In the genomic region with DNA sequence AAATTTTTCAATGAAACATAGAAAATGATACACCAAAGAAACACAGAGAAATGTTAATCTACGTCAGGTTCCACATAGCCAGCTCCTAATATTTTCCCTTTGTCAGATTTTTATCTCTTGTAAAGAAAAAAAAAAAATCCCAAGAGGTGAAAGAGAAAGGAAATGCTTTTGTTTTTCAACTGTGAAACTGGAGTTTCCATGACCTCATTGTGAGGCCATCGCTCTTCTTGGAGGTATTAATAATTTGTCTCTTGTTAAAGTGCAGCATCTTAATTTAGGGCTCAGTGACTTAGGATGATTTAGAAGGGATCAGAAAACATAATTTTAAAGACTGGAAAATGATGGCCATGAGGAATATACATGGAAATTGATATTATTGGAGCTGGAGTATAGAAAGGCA, we compare ENCODE assay signal across 1 cellular context.
TF ChIP-seq lines count a peak whose summit lies in the region.

No MANE protein-coding gene starts in this region.

TF ChIP-seq in K562, 482 proteins besides CTCF, POLR2A, EP300 and RAD21:
- TF ChIP-seq FOXJ2 (tag; IDR thresholded peaks at IDR 0.05) (peak; percentile 53; the same call in 1 of the 2 replicates), PRMT5 (CRISPR knock-in tag; IDR thresholded peaks at IDR 0.05) (no peak)
- TF ChIP-seq, protein P1, sequence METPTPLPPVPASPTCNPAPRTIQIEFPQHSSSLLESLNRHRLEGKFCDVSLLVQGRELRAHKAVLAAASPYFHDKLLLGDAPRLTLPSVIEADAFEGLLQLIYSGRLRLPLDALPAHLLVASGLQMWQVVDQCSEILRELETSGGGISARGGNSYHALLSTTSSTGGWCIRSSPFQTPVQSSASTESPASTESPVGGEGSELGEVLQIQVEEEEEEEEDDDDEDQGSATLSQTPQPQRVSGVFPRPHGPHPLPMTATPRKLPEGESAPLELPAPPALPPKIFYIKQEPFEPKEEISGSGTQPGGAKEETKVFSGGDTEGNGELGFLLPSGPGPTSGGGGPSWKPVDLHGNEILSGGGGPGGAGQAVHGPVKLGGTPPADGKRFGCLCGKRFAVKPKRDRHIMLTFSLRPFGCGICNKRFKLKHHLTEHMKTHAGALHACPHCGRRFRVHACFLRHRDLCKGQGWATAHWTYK (CRISPR knock-in tag; IDR thresholded peaks at IDR 0.05), result no peak
TF ChIP-seq in K562: peak in this region for 1.
